In genomic region chr2:13650586-13651180, GRCh38 we compare ENCODE assay signal across 15 cellular contexts.
DNase-seq lines count a peak whose midpoint lies in the region; ATAC-seq and TF ChIP-seq lines count a peak whose summit lies in the region.
"Had no signal": no experiment of that assay in that cellular context is flagged by ENCODE, and none has a peak within 500 bp of the region (broad histone marks: within the 10 kb centered on the region; RNA-seq: fewer than 3 reads in every experiment).

No MANE protein-coding gene starts in this region.

- H3K9me3 Mint-ChIP-seq in activated CD4-positive, alpha-beta memory T cell treated with anti-CD3 and anti-CD28 coated beads for 36 hours: peaks cover 12% of the 10 kb centered on the region

- H3K36me3 ChIP-seq in OCI-LY3 (replicated peaks; ENCODE audit: low read depth, low read length): no peaks in the 10 kb centered on the region
- H3K36me3 ChIP-seq in MG63: no peaks in the 10 kb centered on the region
- H3K36me3 ChIP-seq in left ventricle myocardium inferior: no peaks in the 10 kb centered on the region
- H3K36me3 ChIP-seq: BLaER1 treated with 17β-estradiol and CSF1 and Interleukin-3, amounts not matched to agents 10 nM and 100 nM; heart left ventricle; left lung had no signal

- in situ Hi-C loops in ACHN (cut with HindIII; ENCODE audit: low pct_ligation_motif_present, low pct_unique_long_range_greater_than_20kb, low sequenced_read_pairs): no loop called here

- H3K4me1 ChIP-seq in OCI-LY3 (ENCODE audit: low read length) (no peaks in the 10 kb centered on the region), foreskin keratinocyte (peaks cover 22% of the 10 kb centered on the region), left ventricle myocardium inferior (no peaks in the 10 kb centered on the region)
- H3K4me1 ChIP-seq: heart left ventricle, left lung had no signal

- no peaks in the 10 kb centered on the region for H3K27me3 Mint-ChIP-seq in activated CD4-positive, alpha-beta memory T cell treated with anti-CD3 and anti-CD28 coated beads for 36 hours
- H3K27me3 Mint-ChIP-seq: activated CD4-positive, alpha-beta memory T cell treated with anti-CD3 and anti-CD28 coated beads, Interleukin-2, amount 10 ng/mL, durations not matched to agents 7 days and 5 days; stimulated activated naive CD8-positive, alpha-beta T cell treated with anti-CD3 and anti-CD28 coated beads, Interleukin-15, Interleukin-2, amounts not matched to agents 100 ng/mL and 50 ng/mL, for 24 hours had no signal

- no peaks in the 10 kb centered on the region for H4K20me1 ChIP-seq in OCI-LY3 (ENCODE audit: insufficient read depth, low read length)
- H4K20me1 ChIP-seq: BLaER1 treated with 17β-estradiol and CSF1 and Interleukin-3, amounts not matched to agents 10 nM and 100 nM had no signal

- no peak for ATAC-seq in foreskin keratinocyte
- ATAC-seq: heart left ventricle, left lung had no signal

- H3K36me3 Mint-ChIP-seq in activated CD4-positive, alpha-beta memory T cell treated with anti-CD3 and anti-CD28 coated beads for 36 hours: no peaks in the 10 kb centered on the region

- H3K9me3 ChIP-seq in OCI-LY3 (ENCODE audit: insufficient read depth, low read length): peaks cover 11% of the 10 kb centered on the region; the same call in 1 of the 2 replicates
- H3K9me3 ChIP-seq in MG63: peaks cover 8% of the 10 kb centered on the region
- peaks cover 22% of the 10 kb centered on the region for H3K9me3 ChIP-seq in left ventricle myocardium inferior (replicated peaks)

- H3K4me1 Mint-ChIP-seq in activated CD4-positive, alpha-beta memory T cell treated with anti-CD3 and anti-CD28 coated beads for 36 hours (ENCODE audit: low read depth): no peaks in the 10 kb centered on the region
- H3K4me1 Mint-ChIP-seq: activated CD4-positive, alpha-beta memory T cell treated with anti-CD3 and anti-CD28 coated beads, Interleukin-2, amount 10 ng/mL, durations not matched to agents 7 days and 5 days; nephron had no signal

- no peak overlapping the region for H3K4me3 Mint-ChIP-seq in activated CD4-positive, alpha-beta memory T cell treated with anti-CD3 and anti-CD28 coated beads for 36 hours
- H3K4me3 Mint-ChIP-seq: activated CD4-positive, alpha-beta memory T cell treated with anti-CD3 and anti-CD28 coated beads, Interleukin-2, amount 10 ng/mL, durations not matched to agents 7 days and 5 days; nephron; stimulated activated naive CD8-positive, alpha-beta T cell treated with anti-CD3 and anti-CD28 coated beads, Interleukin-15, Interleukin-2, amounts not matched to agents 100 ng/mL and 50 ng/mL, for 24 hours had no signal

- no peak overlapping the region for H2AFZ ChIP-seq in OCI-LY3 (ENCODE audit: low read depth, low read length)

- POLR2A ChIA-PET in activated CD4-positive, alpha-beta memory T cell treated with anti-CD3 and anti-CD28 coated beads for 36 hours (lab: Charles Lee): no interaction called here

- CTCF ChIA-PET in activated CD4-positive, alpha-beta memory T cell treated with anti-CD3 and anti-CD28 coated beads for 36 hours (lab: Charles Lee): no interaction called here

- no peak overlapping the region for H3K9ac ChIP-seq in OCI-LY3 (ENCODE audit: low read length)
- H3K9ac ChIP-seq: BLaER1 treated with 17β-estradiol and CSF1 and Interleukin-3, amounts not matched to agents 10 nM and 100 nM had no signal

- TF ChIP-seq CTCF in GM12873 (IDR thresholded peaks at IDR 0.05; ENCODE audit: insufficient read depth, low read depth, low read length, missing control alignments) (peak; percentile 17), OCI-LY3 (IDR thresholded peaks at IDR 0.05; ENCODE audit: low read depth, low read length) (peak; percentile 13; the same call in 1 of the 2 replicates), epithelial cell of proximal tubule (conservative IDR thresholded peaks at IDR 0.05; ENCODE audit: low read depth, low read length) (peak; percentile 4), foreskin keratinocyte (conservative IDR thresholded peaks at IDR 0.05) (no peak), left ventricle myocardium inferior (IDR thresholded peaks at IDR 0.05; ENCODE audit: borderline replicate concordance) (no peak)

- no peak overlapping the region for H3K27ac ChIP-seq in OCI-LY3 (ENCODE audit: low read length)
- H3K27ac ChIP-seq in foreskin keratinocyte: no peak overlapping the region
- no peak overlapping the region for H3K27ac ChIP-seq in left ventricle myocardium inferior (replicated peaks)
- H3K27ac ChIP-seq: BLaER1 treated with 17β-estradiol and CSF1 and Interleukin-3, amounts not matched to agents 10 nM and 100 nM; heart left ventricle; left lung had no signal

- intact Hi-C loops in activated CD4-positive, alpha-beta memory T cell treated with anti-CD3 and anti-CD28 coated beads for 36 hours (cut with micrococcal nuclease): no loop called here
- intact Hi-C loops in left ventricle myocardium inferior (cut with micrococcal nuclease): no loop called here

- DNase-seq in ACHN: peak; percentile 27
- DNase-seq in epithelial cell of proximal tubule (ENCODE audit: low read depth): no peak
- no peak for DNase-seq in foreskin keratinocyte
- no peak for DNase-seq in activated CD4-positive, alpha-beta memory T cell treated with anti-CD3 and anti-CD28 coated beads for 36 hours
- DNase-seq in MG63: no peak
- no peak for DNase-seq in left ventricle myocardium inferior
- DNase-seq: activated CD4-positive, alpha-beta memory T cell treated with anti-CD3 and anti-CD28 coated beads, Interleukin-2, amount 10 ng/mL, durations not matched to agents 7 days and 5 days; GF-D8; heart left ventricle; left lung had no signal

- H3K27me3 ChIP-seq in OCI-LY3 (ENCODE audit: low read depth, low read length): no peaks in the 10 kb centered on the region
- no peaks in the 10 kb centered on the region for H3K27me3 ChIP-seq in foreskin keratinocyte
- H3K27me3 ChIP-seq in MG63: no peaks in the 10 kb centered on the region
- no peaks in the 10 kb centered on the region for H3K27me3 ChIP-seq in left ventricle myocardium inferior (ENCODE audit: low read depth)
- H3K27me3 ChIP-seq: BLaER1 treated with 17β-estradiol and CSF1 and Interleukin-3, amounts not matched to agents 10 nM and 100 nM; heart left ventricle; left lung had no signal

- H3K79me2 ChIP-seq in OCI-LY3 (ENCODE audit: low read length): no peaks in the 10 kb centered on the region

- H3K4me2 ChIP-seq in OCI-LY3 (ENCODE audit: low read length): no peak overlapping the region
- H3K4me2 ChIP-seq: BLaER1 treated with 17β-estradiol and CSF1 and Interleukin-3, amounts not matched to agents 10 nM and 100 nM had no signal

- no peak overlapping the region for H3K4me3 ChIP-seq in OCI-LY3 (ENCODE audit: low read length)
- H3K4me3 ChIP-seq in epithelial cell of proximal tubule (ENCODE audit: low read depth, low read length): no peak overlapping the region
- H3K4me3 ChIP-seq in MG63: no peak overlapping the region
- no peak overlapping the region for H3K4me3 ChIP-seq in left ventricle myocardium inferior
- H3K4me3 ChIP-seq: BLaER1 treated with 17β-estradiol and CSF1 and Interleukin-3, amounts not matched to agents 10 nM and 100 nM; heart left ventricle; left lung had no signal

- H3K27ac Mint-ChIP-seq in activated CD4-positive, alpha-beta memory T cell treated with anti-CD3 and anti-CD28 coated beads for 36 hours: no peak overlapping the region
- H3K27ac Mint-ChIP-seq: activated CD4-positive, alpha-beta memory T cell treated with anti-CD3 and anti-CD28 coated beads, Interleukin-2, amount 10 ng/mL, durations not matched to agents 7 days and 5 days; nephron; stimulated activated naive CD8-positive, alpha-beta T cell treated with anti-CD3 and anti-CD28 coated beads, Interleukin-15, Interleukin-2, amounts not matched to agents 100 ng/mL and 50 ng/mL, for 24 hours had no signal

Comparison
In these comparisons a context has a peak if more than half of its experiments do, and no peak if none do; other contexts are left out.
1. CTCF ChIP-seq: peak in GM12873 (single experiment), OCI-LY3 (single experiment) and epithelial cell of proximal tubule (single experiment); none in foreskin keratinocyte (single experiment) and left ventricle myocardium inferior (single experiment).